ENCODE assay signal across 30 cellular contexts in the genomic region with DNA sequence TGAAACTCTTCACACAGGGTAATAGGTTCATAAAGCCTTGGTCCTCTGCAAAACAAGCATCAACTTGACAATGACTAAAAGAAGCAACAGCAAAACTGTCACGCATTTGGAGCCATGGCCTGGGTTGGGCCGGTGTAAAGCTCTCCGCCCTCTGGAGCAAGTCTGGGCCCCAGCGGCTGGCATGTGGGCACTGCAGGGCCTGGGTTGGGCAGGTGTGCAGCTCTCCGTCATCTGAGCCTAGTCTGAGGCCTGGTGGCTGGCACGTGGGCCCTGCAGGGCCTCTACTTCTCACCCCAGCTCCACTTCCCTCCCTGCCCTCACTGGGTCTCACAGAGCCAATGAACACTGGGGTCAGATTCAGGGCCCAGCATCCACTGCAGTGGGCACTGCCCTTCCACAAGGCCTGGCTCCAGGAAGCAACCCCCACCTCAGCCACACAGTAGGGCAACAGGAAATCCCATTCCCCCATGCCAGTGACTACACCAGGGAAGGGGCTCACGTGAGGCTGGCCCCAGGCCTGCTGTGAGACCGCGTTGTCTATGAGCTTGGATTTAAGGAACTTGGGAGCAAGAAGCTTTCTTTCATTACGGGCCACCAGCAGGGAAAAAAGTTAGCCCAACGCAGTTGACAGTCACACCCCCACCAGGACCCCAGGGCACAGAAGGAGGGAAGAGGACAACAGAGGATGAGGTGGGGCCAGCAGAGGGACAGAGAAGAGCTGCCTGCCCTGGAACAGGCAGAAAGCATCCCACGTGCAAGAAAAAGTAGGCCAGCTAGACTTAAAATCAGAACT. TPM values are rescaled to one million over a fixed set of nuclear protein-coding genes. Genes with fewer than 3 reads are reported as not detected.
DNase-seq lines count a peak whose midpoint lies in the region; ATAC-seq, FAIRE-seq and TF ChIP-seq lines count a peak whose summit lies in the region.
"Had no signal": no experiment of that assay in that cellular context is flagged by ENCODE, and none has a peak within 500 bp of the region (broad histone marks: within the 10 kb centered on the region; RNA-seq: fewer than 3 reads in every experiment).

No MANE protein-coding gene starts in this region.

- no peaks in the 10 kb centered on the region for H3K9me1 ChIP-seq in keratinocyte (ENCODE audit: control insufficient read depth, extremely low read depth, insufficient read depth, low read length)

- DNase-seq in activated CD8-positive, alpha-beta memory T cell treated with anti-CD3 and anti-CD28 coated beads, Interleukin-2, amount 50 U/mL, for 48 hours = peak; percentile 35
- no peak for DNase-seq in activated CD8-positive, alpha-beta memory T cell treated with anti-CD3 and anti-CD28 coated beads, Interleukin-2, amount 50 U/mL, for 4 hours
- peak; percentile 64 for DNase-seq in SKM-1 treated with dmso at 0.1 percent for 144 hours (lab: John Stamatoyannopoulos, UW; ENCODE audit: unreplicated experiment)
- DNase-seq in keratinocyte (ENCODE audit: low read depth, low spot score) = peak; percentile 25
- DNase-seq in vagina (ENCODE audit: extremely low spot score in 2 of 2) = peak; percentile 34 to 85
- DNase-seq in hypothalamus (lab: John Stamatoyannopoulos, UW) = no peak
- DNase-seq: activated CD4-positive, alpha-beta T cell treated with anti-CD3 and anti-CD28 coated beads, Interleukin-2, amount 50 U/mL, for 1 hour; activated naive CD4-positive, alpha-beta T cell treated with anti-CD3 and anti-CD28 coated beads for 36 hours; amniotic stem cell; H7; hippocampal formation; left lung; midbrain; MM.1S; natural killer cell; NCI-H1436 treated with DMSO at 0.1 percent for 48 hours; NCI-H2107; NCI-H446 treated with DMSO at 0.1 percent for 48 hours; ovary; retina; T1000; thyroid gland had no signal

- no peaks in the 10 kb centered on the region for H3K9me3 ChIP-seq in keratinocyte (ENCODE audit: control insufficient read depth, low read depth, low read length)
- no peaks in the 10 kb centered on the region for H3K9me3 ChIP-seq in vagina
- H3K9me3 ChIP-seq: A549, gastroesophageal sphincter, left lung, ovary, thyroid gland had no signal

- no peak for FAIRE-seq in keratinocyte (lab: Jason Lieb, UNC)
- FAIRE-seq: A549 had no signal

- TF ChIP-seq CTCF in keratinocyte (optimal IDR thresholded peaks at IDR 0.05 in 1 of 3, IDR thresholded peaks at IDR 0.05 in 1 of 3, conservative IDR thresholded peaks at IDR 0.05 in 1 of 3; ENCODE audit: extremely low read depth in 1 of 3, insufficient read depth in 2 of 3, low read length in 3 of 3) (peak in 2 of 3 experiments; percentile 15 to 16), vagina (IDR thresholded peaks at IDR 0.05) (no peak)

- H3K4me1 ChIP-seq in keratinocyte (ENCODE audit: control insufficient read depth, extremely low read depth, insufficient read depth, low read length) = peaks cover 9% of the 10 kb centered on the region
- H3K4me1 ChIP-seq in vagina = no peaks in the 10 kb centered on the region
- H3K4me1 ChIP-seq: A549, gastroesophageal sphincter, left lung, thyroid gland had no signal

- H3K27me3 ChIP-seq in keratinocyte (ENCODE audit: control insufficient read depth, extremely low read depth, insufficient read depth, low read length) (no peaks in the 10 kb centered on the region), vagina (no peaks in the 10 kb centered on the region)
- H3K27me3 ChIP-seq: cardiac muscle cell, gastroesophageal sphincter, left lung, ovary, thyroid gland had no signal

- peaks cover 0 to 7% of the 10 kb centered on the region in 2 experiments for H3K36me3 ChIP-seq in keratinocyte (ENCODE audit: control insufficient read depth in 2 of 2, extremely low read depth in 1 of 2, insufficient read depth in 2 of 2, low read length in 2 of 2)
- H3K36me3 ChIP-seq in vagina = no peaks in the 10 kb centered on the region
- H3K36me3 ChIP-seq: cardiac muscle cell, ovary had no signal

- H2AFZ ChIP-seq in keratinocyte (ENCODE audit: control insufficient read depth, low read length) = no peak overlapping the region

- no peaks in the 10 kb centered on the region for H4K20me1 ChIP-seq in keratinocyte (ENCODE audit: control insufficient read depth, extremely low read depth, insufficient read depth, low read length)

- ATAC-seq in GM21390 (IDR thresholded peaks at IDR 0.05; ENCODE audit: unreplicated experiment) (no peak), HG03139 (IDR thresholded peaks at IDR 0.05; ENCODE audit: unreplicated experiment) (no peak)
- ATAC-seq: A549, gastroesophageal sphincter, left lung, natural killer cell, Right ventricle myocardium inferior, WTC11 had no signal

- H3K4me3 ChIP-seq in keratinocyte (ENCODE audit: control insufficient read depth in 2 of 3, extremely low read depth in 1 of 3, insufficient read depth in 2 of 3, low read depth in 1 of 3, low read length in 3 of 3) = no peak overlapping the region
- no peak overlapping the region for H3K4me3 ChIP-seq in vagina
- H3K4me3 ChIP-seq: A549, cardiac muscle cell, gastroesophageal sphincter, left lung, ovary, skin epidermis, thyroid gland had no signal

- dilution Hi-C loops in keratinocyte (cut with MboI; ENCODE audit: extremely low pct_ligation_motif_present, low sequenced_read_pairs) = no loop called here

- intact Hi-C loops in vagina (cut with DNase I) = no loop called here

- H3K4me2 ChIP-seq in keratinocyte (ENCODE audit: control insufficient read depth, extremely low read depth, insufficient read depth, low read depth, low read length) = peak overlapping the region; percentile 45
- H3K4me2 ChIP-seq: A549 had no signal

- TF ChIP-seq POLR2A in vagina (IDR thresholded peaks at IDR 0.05) = no peak

- H3K27ac ChIP-seq in keratinocyte (ENCODE audit: control insufficient read depth, insufficient read depth, low read length) = peak overlapping the region; percentile 30
- H3K27ac ChIP-seq in vagina = no peak overlapping the region
- H3K27ac ChIP-seq: A549, cardiac muscle cell, gastroesophageal sphincter, ovary, thyroid gland had no signal

- no peaks in the 10 kb centered on the region for H3K79me2 ChIP-seq in keratinocyte (ENCODE audit: control insufficient read depth, insufficient read depth, low read length)

- H3K9ac ChIP-seq in keratinocyte (ENCODE audit: control insufficient read depth, extremely low read depth, insufficient read depth, low read length) = peak overlapping the region; percentile 23

RNA-seq across cellular contexts. Expression of gene NPHP4, which starts 52.8 kb away (rescaled TPM):
- 3.6 to 5.1 TPM (median 3.7 TPM) in 3 replicates for polyA plus RNA-seq in keratinocyte
- polyA plus RNA-seq in keratinocyte (2011; ENCODE audit: low read depth) = 2.3 TPM
- polyA plus RNA-seq in keratinocyte (2011; cell fraction: cytosol; rRNA removed) = 2.5 and 4.5 TPM in 2 replicates
- polyA plus RNA-seq in keratinocyte (2011; cell fraction: nucleus; rRNA removed) = 17.6 and 24.5 TPM in 2 replicates
- polyA plus RNA-seq in keratinocyte (2012; ENCODE audit: low replicate concordance) = 4.2 and 6.9 TPM in 2 replicates
- polyA minus RNA-seq in keratinocyte = 8.9 to 11.9 TPM (median 9.2 TPM) in 3 replicates
- polyA minus RNA-seq in keratinocyte (2011; cell fraction: cytosol; rRNA and poly(A)+ RNA removed) = 7.3 TPM
- polyA minus RNA-seq in keratinocyte (2011; cell fraction: nucleus; rRNA and poly(A)+ RNA removed) = 14.9 and 21.6 TPM in 2 replicates
- 11.3 TPM for total RNA-seq in vagina

Comparison
In these comparisons a context has a peak if more than half of its experiments do, and no peak if none do; other contexts are left out.
1. DNase-seq: peak in activated CD8-positive, alpha-beta memory T cell treated with anti-CD3 and anti-CD28 coated beads, Interleukin-2, amount 50 U/mL, for 48 hours (single experiment), SKM-1 treated with dmso at 0.1 percent for 144 hours (single experiment), keratinocyte (single experiment) and vagina (2 of 2); none in activated CD8-positive, alpha-beta memory T cell treated with anti-CD3 and anti-CD28 coated beads, Interleukin-2, amount 50 U/mL, for 4 hours (single experiment) and hypothalamus (0 of 51).
2. CTCF ChIP-seq: peak in keratinocyte (2 of 3); none in vagina (0 of 3).